32 cellular contexts compared by ENCODE assay signal in genomic region chrX:123320622-123321021, GRCh38.
"Had no signal": no experiment of that assay in that cellular context is flagged by ENCODE, and none has a peak within 500 bp of the region (broad histone marks: within the 10 kb centered on the region; RNA-seq: fewer than 3 reads in every experiment).

No MANE protein-coding gene starts in this region.

- H3K4me3 ChIP-seq: MG63 had no signal

- DNase-seq: Karpas-422, Kasumi-1, KG1, MG63, MM.1S, MV-4-11, NCI-H1048, NCI-H1092, NCI-H1105, NCI-H1105 treated with DMSO at 0.1 percent for 48 hours, NCI-H1417 treated with DMSO at 0.1 percent for 48 hours, NCI-H1436, NCI-H1436 treated with DMSO at 0.1 percent for 48 hours, NCI-H1694, NCI-H1694 treated with DMSO at 0.1 percent for 48 hours, NCI-H187, NCI-H187 treated with DMSO at 0.1 percent for 48 hours, NCI-H1930, NCI-H2029, NCI-H2029 treated with DMSO at 0.1 percent for 48 hours, NCI-H2081, NCI-H2081 treated with DMSO at 0.1 percent for 48 hours, NCI-H2107, NCI-H2171, NCI-H2171 treated with DMSO at 0.1 percent for 48 hours, NCI-H2227 treated with DMSO at 0.1 percent for 48 hours, NCI-H226, NCI-H345, NCI-H446, NCI-H446 treated with DMSO at 0.1 percent for 48 hours, NCI-H510A had no signal

- H3K36me3 ChIP-seq: MG63 had no signal

- H3K27ac ChIP-seq: KMS-11 had no signal

- H3K9me3 ChIP-seq: MG63 had no signal

- H3K27me3 ChIP-seq: MG63 had no signal
